1 cellular context compared by ENCODE assay signal in the genomic region with DNA sequence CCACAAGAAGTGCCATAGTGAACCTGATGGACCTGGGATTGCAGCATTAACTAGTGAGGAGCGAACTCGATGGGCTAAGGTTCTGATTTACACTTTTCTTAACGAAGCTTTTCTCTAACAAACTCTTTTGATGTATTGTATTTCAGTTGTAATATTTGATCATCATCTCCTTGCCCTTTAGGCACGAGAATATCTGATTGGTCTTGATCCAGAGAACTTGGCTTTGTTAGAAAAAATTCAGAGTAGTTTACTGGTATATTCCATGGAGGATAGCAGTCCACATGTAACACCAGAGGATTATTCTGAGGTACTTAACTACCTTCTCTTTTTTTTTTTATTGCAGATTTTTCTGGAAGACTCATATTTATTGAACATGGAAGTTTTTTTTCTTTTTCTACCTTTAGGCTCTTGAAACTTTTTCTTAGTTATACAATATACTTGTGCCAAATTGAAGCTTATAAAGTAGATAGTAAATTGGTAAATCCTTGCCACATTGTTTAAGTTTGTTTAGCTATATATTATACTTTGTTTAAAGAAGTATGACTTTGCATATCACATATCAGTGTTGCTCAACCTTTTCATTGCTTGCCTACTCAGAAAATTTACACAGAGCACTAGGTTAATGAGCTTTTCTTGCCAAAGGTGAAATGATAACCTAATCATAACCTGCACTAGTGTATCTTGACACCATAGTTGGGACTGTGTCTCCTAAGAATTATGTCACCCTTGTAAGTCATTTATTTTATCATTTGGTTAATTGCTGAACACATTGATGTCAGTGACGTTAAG.
TF ChIP-seq lines count a peak whose summit lies in the region.

No MANE protein-coding gene starts in this region.

TF ChIP-seq in HepG2, 621 proteins besides CTCF, POLR2A, EP300 and RAD21:
- TF ChIP-seq DPF2 (CRISPR knock-in tag; IDR thresholded peaks at IDR 0.05; ENCODE audit: borderline replicate concordance, low read depth): no peak
- TF ChIP-seq SUZ12 (IDR thresholded peaks at IDR 0.05; ENCODE audit: low read depth, low read length): no peak
- no peak for TF ChIP-seq HOXD1 (CRISPR knock-in tag; IDR thresholded peaks at IDR 0.05)
- TF ChIP-seq MZF1 (CRISPR knock-in tag; IDR thresholded peaks at IDR 0.05; ENCODE audit: borderline replicate concordance): no peak
- no peak for TF ChIP-seq RBM22 (optimal IDR thresholded peaks at IDR 0.05; ENCODE audit: low read length)
- no peak for TF ChIP-seq NBN (conservative IDR thresholded peaks at IDR 0.05)
TF ChIP-seq in HepG2: peak in this region for 0.
